26 cellular contexts compared by ENCODE assay signal in genomic region chr7:103317009-103317408, GRCh38. TPM values are rescaled to one million over a fixed set of nuclear protein-coding genes. Genes with fewer than 3 reads are reported as not detected.
DNase-seq lines count a peak whose midpoint lies in the region; ATAC-seq and TF ChIP-seq lines count a peak whose summit lies in the region.
"Had no signal": no experiment of that assay in that cellular context is flagged by ENCODE, and none has a peak within 500 bp of the region (broad histone marks: within the 10 kb centered on the region; RNA-seq: fewer than 3 reads in every experiment).

No MANE protein-coding gene starts in this region.

- H3K4me3 Mint-ChIP-seq in activated T-cell treated with anti-CD3 and anti-CD28 coated beads, Interleukin-2, amount 50 U/mL, for 72 hours = no peak overlapping the region
- H3K4me3 Mint-ChIP-seq in activated T-cell treated with anti-CD3 and anti-CD28 coated beads, Interleukin-2, amount 50 U/mL, for 4 hours = no peak overlapping the region
- no peak overlapping the region for H3K4me3 Mint-ChIP-seq in naive thymus-derived CD4-positive, alpha-beta T cell
- H3K4me3 Mint-ChIP-seq: neural progenitor cell had no signal

- no peaks in the 10 kb centered on the region for H3K27me3 Mint-ChIP-seq in activated T-cell treated with anti-CD3 and anti-CD28 coated beads, Interleukin-2, amount 50 U/mL, for 72 hours (ENCODE audit: low read depth)
- H3K27me3 Mint-ChIP-seq in activated T-cell treated with anti-CD3 and anti-CD28 coated beads, Interleukin-2, amount 50 U/mL, for 4 hours (ENCODE audit: low read depth) = no peaks in the 10 kb centered on the region
- no peaks in the 10 kb centered on the region for H3K27me3 Mint-ChIP-seq in naive thymus-derived CD4-positive, alpha-beta T cell

- TF ChIP-seq EP300 in transverse colon (IDR thresholded peaks at IDR 0.05; ENCODE audit: low read depth) = no peak

- POLR2A ChIA-PET in naive thymus-derived CD4-positive, alpha-beta T cell (lab: Charles Lee) = no interaction called here

- no peak overlapping the region for H3K4me2 ChIP-seq in KMS-11
- H3K4me2 ChIP-seq: A549; BLaER1 treated with 17β-estradiol and CSF1 and Interleukin-3, amounts not matched to agents 10 nM and 100 nM; neural progenitor cell had no signal

- H3K9me3 ChIP-seq in adrenal gland (replicated peaks in 1 of 3) (no peaks in the 10 kb centered on the region), transverse colon (no peaks in the 10 kb centered on the region)
- no peaks in the 10 kb centered on the region for H3K9me3 ChIP-seq in naive thymus-derived CD4-positive, alpha-beta T cell (ENCODE audit: control insufficient read depth in 2 of 3, low read length in 3 of 3)
- H3K9me3 ChIP-seq: A549; BLaER1 treated with 17β-estradiol and CSF1 and Interleukin-3, amounts not matched to agents 10 nM and 100 nM; colonic mucosa; prostate gland; vagina had no signal

- CTCF ChIA-PET in naive thymus-derived CD4-positive, alpha-beta T cell (lab: Charles Lee) = no interaction called here

- in situ Hi-C loops in transverse colon (cut with MboI; ENCODE audit: low pct_ligation_motif_present in 1 of 4, low pct_unique_long_range_greater_than_20kb in 1 of 4, low sequenced_read_pairs in 3 of 4) = no loop called here

- no peak overlapping the region for H2AFZ ChIP-seq in KMS-11 (ENCODE audit: low read depth)
- H2AFZ ChIP-seq: neural progenitor cell had no signal

- H3K4me1 Mint-ChIP-seq in activated T-cell treated with anti-CD3 and anti-CD28 coated beads, Interleukin-2, amount 50 U/mL, for 72 hours (ENCODE audit: low read depth) = peaks cover 8% of the 10 kb centered on the region
- H3K4me1 Mint-ChIP-seq in activated T-cell treated with anti-CD3 and anti-CD28 coated beads, Interleukin-2, amount 50 U/mL, for 4 hours (ENCODE audit: low read depth) = peaks cover 3% of the 10 kb centered on the region
- H3K4me1 Mint-ChIP-seq in naive thymus-derived CD4-positive, alpha-beta T cell = peaks cover 0 to 13% (median 0%) of the 10 kb centered on the region in 7 donors
- H3K4me1 Mint-ChIP-seq: neural progenitor cell had no signal

- H3K27ac Mint-ChIP-seq in activated T-cell treated with anti-CD3 and anti-CD28 coated beads, Interleukin-2, amount 50 U/mL, for 72 hours = peak overlapping the region; percentile 89
- H3K27ac Mint-ChIP-seq in naive thymus-derived CD4-positive, alpha-beta T cell = peak overlapping the region in 5 of 9 donors; percentile 23 to 76 (median 42)
- H3K27ac Mint-ChIP-seq: neural progenitor cell had no signal

- peak overlapping the region; percentile 5; the same call in 1 of the 2 replicates for H3K27ac ChIP-seq in KMS-11
- H3K27ac ChIP-seq in adrenal gland = peak overlapping the region in 3 of 5 donors; percentile 7 to 15 (median 11)
- no peak overlapping the region for H3K27ac ChIP-seq in naive thymus-derived CD4-positive, alpha-beta T cell (ENCODE audit: low read depth, low read length)
- no peak overlapping the region for H3K27ac ChIP-seq in transverse colon
- H3K27ac ChIP-seq: A549; BLaER1 treated with 17β-estradiol and CSF1 and Interleukin-3, amounts not matched to agents 10 nM and 100 nM; colonic mucosa; neural progenitor cell; prostate gland; vagina; VCaP had no signal

- TF ChIP-seq CTCF in KMS-11 (conservative IDR thresholded peaks at IDR 0.05; ENCODE audit: low read depth, low read length) (no peak), adrenal gland (IDR thresholded peaks at IDR 0.05) (no peak), transverse colon (IDR thresholded peaks at IDR 0.05) (no peak)

- no peak for DNase-seq in activated T-cell treated with anti-CD3 and anti-CD28 coated beads, Interleukin-2, amount 50 U/mL, for 72 hours
- DNase-seq in activated T-cell treated with anti-CD3 and anti-CD28 coated beads, Interleukin-2, amount 50 U/mL, for 4 hours = no peak
- peak in 3 of 7 donors; percentile 13 to 28 (median 21) for DNase-seq in adrenal gland
- no peak for DNase-seq in naive thymus-derived CD4-positive, alpha-beta T cell
- DNase-seq in transverse colon = no peak
- no peak for DNase-seq in dermis blood vessel endothelial cell
- no peak for DNase-seq in D341Med (ENCODE audit: low spot score)
- DNase-seq: activated effector memory CD4-positive, alpha-beta T cell treated with anti-CD3 and anti-CD28 coated beads, Interleukin-2, amount 50 U/mL, for 16 hours; colonic mucosa; GF-D8; islet precursor cell; NCI-H146; NCI-H2171; NCI-H69; Right ventricle myocardium superior; small intestine; stimulated activated CD4-positive, alpha-beta T cell treated with anti-CD3 and anti-CD28 coated beads, Interleukin-4, amount 100 ng/mL, for 1 hour; substantia nigra; T-helper 1 cell had no signal

- H3K4me1 ChIP-seq in KMS-11 (ENCODE audit: low read depth, poor library complexity, severe bottlenecking) (no peaks in the 10 kb centered on the region), adrenal gland (replicated peaks in 1 of 2) (peaks cover 0 to 8% of the 10 kb centered on the region in 2 donors), transverse colon (no peaks in the 10 kb centered on the region)
- no peaks in the 10 kb centered on the region for H3K4me1 ChIP-seq in naive thymus-derived CD4-positive, alpha-beta T cell (ENCODE audit: control insufficient read depth in 2 of 2, insufficient read depth in 2 of 2, low read length in 2 of 2)
- H3K4me1 ChIP-seq: A549, colonic mucosa, neural progenitor cell, prostate gland, vagina had no signal

- H3K4me3 ChIP-seq in KMS-11 (IDR thresholded peaks at IDR 0.05; ENCODE audit: insufficient read depth, low read depth, low read length) = no peak overlapping the region
- H3K4me3 ChIP-seq in adrenal gland = no peak overlapping the region
- H3K4me3 ChIP-seq in naive thymus-derived CD4-positive, alpha-beta T cell (ENCODE audit: low read length) = no peak overlapping the region
- no peak overlapping the region for H3K4me3 ChIP-seq in transverse colon
- H3K4me3 ChIP-seq: A549; BLaER1 treated with 17β-estradiol and CSF1 and Interleukin-3, amounts not matched to agents 10 nM and 100 nM; colonic mucosa; neural progenitor cell; prostate gland; vagina had no signal

- intact Hi-C loops in adrenal gland (cut with DNase I) = no loop called here
- intact Hi-C loops in naive thymus-derived CD4-positive, alpha-beta T cell (cut with micrococcal nuclease) = no loop called here
- intact Hi-C loops in transverse colon (cut with DNase I; ENCODE audit: low total_unique reads) = no loop called here

- no peak overlapping the region for H3K9ac ChIP-seq in KMS-11
- H3K9ac ChIP-seq: BLaER1 treated with 17β-estradiol and CSF1 and Interleukin-3, amounts not matched to agents 10 nM and 100 nM; neural progenitor cell had no signal

- H3K27me3 ChIP-seq in KMS-11 (ENCODE audit: insufficient read depth, low read depth) (no peaks in the 10 kb centered on the region), adrenal gland (no peaks in the 10 kb centered on the region), transverse colon (no peaks in the 10 kb centered on the region)
- H3K27me3 ChIP-seq in naive thymus-derived CD4-positive, alpha-beta T cell (ENCODE audit: control insufficient read depth in 2 of 2, insufficient read depth in 2 of 2, low read length in 2 of 2) = no peaks in the 10 kb centered on the region
- H3K27me3 ChIP-seq: BLaER1 treated with 17β-estradiol and CSF1 and Interleukin-3, amounts not matched to agents 10 nM and 100 nM; colonic mucosa; neural progenitor cell; vagina had no signal

- H3K36me3 Mint-ChIP-seq in activated T-cell treated with anti-CD3 and anti-CD28 coated beads, Interleukin-2, amount 50 U/mL, for 72 hours (ENCODE audit: insufficient read depth in 2 of 2) = peaks cover 9 to 33% of the 10 kb centered on the region in 2 donors
- peaks cover 49% of the 10 kb centered on the region for H3K36me3 Mint-ChIP-seq in activated T-cell treated with anti-CD3 and anti-CD28 coated beads, Interleukin-2, amount 50 U/mL, for 4 hours (ENCODE audit: insufficient read depth)
- H3K36me3 Mint-ChIP-seq in naive thymus-derived CD4-positive, alpha-beta T cell = peaks cover 10 to 46% (median 32%) of the 10 kb centered on the region in 5 donors

- no peak for ATAC-seq in activated T-cell treated with anti-CD3 and anti-CD28 coated beads, Interleukin-2, amount 50 U/mL, for 72 hours (replicated peaks in 1 of 2)
- ATAC-seq in activated T-cell treated with anti-CD3 and anti-CD28 coated beads, Interleukin-2, amount 50 U/mL, for 4 hours = no peak
- no peak for ATAC-seq in naive thymus-derived CD4-positive, alpha-beta T cell

- 0 out of 2 replicates have a peak, but pooled peaks cover 7% of the 10 kb centered on the region for H3K79me2 ChIP-seq in KMS-11 (ENCODE audit: insufficient read depth, low read depth)

- TF ChIP-seq POLR2A in adrenal gland (IDR thresholded peaks at IDR 0.05) (no peak), transverse colon (IDR thresholded peaks at IDR 0.05) (no peak)

- no peaks in the 10 kb centered on the region for H3K9me3 Mint-ChIP-seq in activated T-cell treated with anti-CD3 and anti-CD28 coated beads, Interleukin-2, amount 50 U/mL, for 72 hours
- no peaks in the 10 kb centered on the region for H3K9me3 Mint-ChIP-seq in activated T-cell treated with anti-CD3 and anti-CD28 coated beads, Interleukin-2, amount 50 U/mL, for 4 hours
- H3K9me3 Mint-ChIP-seq in naive thymus-derived CD4-positive, alpha-beta T cell = no peaks in the 10 kb centered on the region
- H3K9me3 Mint-ChIP-seq: neural progenitor cell had no signal

- no peaks in the 10 kb centered on the region; the same call in 1 of the 2 replicates for H4K20me1 ChIP-seq in KMS-11 (ENCODE audit: insufficient read depth)

- H3K36me3 ChIP-seq in KMS-11 (ENCODE audit: insufficient read depth) (peaks cover 30% of the 10 kb centered on the region; the same call in 1 of the 2 replicates), adrenal gland (replicated peaks in 1 of 2) (peaks cover 0 to 97% of the 10 kb centered on the region in 2 donors), transverse colon (peaks cover 0 to 98% (median 40%) of the 10 kb centered on the region in 4 donors)
- peaks cover 15 to 94% (median 51%) of the 10 kb centered on the region in 3 experiments for H3K36me3 ChIP-seq in naive thymus-derived CD4-positive, alpha-beta T cell (ENCODE audit: control insufficient read depth in 2 of 3, insufficient read depth in 3 of 3, low read length in 3 of 3)

RNA-seq across cellular contexts. Expression of gene PMPCB, which starts 19.8 kb away (rescaled TPM):
- total RNA-seq in activated T-cell treated with anti-CD3 and anti-CD28 coated beads, Interleukin-2, amount 50 U/mL, for 72 hours = 10 to 100 TPM; 89.7 to 96.1 TPM
- 10 to 100 TPM; 81.3 to 87.7 (median 87.4) TPM for total RNA-seq in activated T-cell treated with anti-CD3 and anti-CD28 coated beads, Interleukin-2, amount 50 U/mL, for 4 hours
- total RNA-seq in adrenal gland (100 to 1,000 TPM in 1 of 8 donors, 10 to 100 TPM in 7; 58.8 to 120 (median 79.3) TPM), transverse colon (10 to 100 TPM; 20.6 to 64.6 (median 46.3) TPM), dermis blood vessel endothelial cell (51.6 and 58.2 TPM in 2 replicates)
- 100 to 1,000 TPM in 1 of 3 donors, 10 to 100 TPM in 2; 51.9 to 147 (median 64.7) TPM for polyA plus RNA-seq in adrenal gland
- total RNA-seq in naive thymus-derived CD4-positive, alpha-beta T cell = 10 to 100 TPM; 55.2 to 94.1 (median 68.3) TPM
- 10 to 100 TPM; 93.9 to 95.7 TPM for polyA plus RNA-seq in naive thymus-derived CD4-positive, alpha-beta T cell

RNA-seq across cellular contexts. Expression of gene DNAJC2, which starts 27.6 kb away (rescaled TPM):
- 10 to 100 TPM; 37.5 to 43.6 TPM for total RNA-seq in activated T-cell treated with anti-CD3 and anti-CD28 coated beads, Interleukin-2, amount 50 U/mL, for 72 hours
- total RNA-seq in activated T-cell treated with anti-CD3 and anti-CD28 coated beads, Interleukin-2, amount 50 U/mL, for 4 hours = 10 to 100 TPM; 93.8 to 99.4 (median 97.2) TPM
- total RNA-seq in adrenal gland (10 to 100 TPM in 6 of 8 donors, 1 to 10 TPM in 2; 5.5 to 25.0 (median 16.1) TPM), transverse colon (10 to 100 TPM; 16.4 to 48.6 (median 27.7) TPM), dermis blood vessel endothelial cell (15.9 and 18.5 TPM in 2 replicates)
- polyA plus RNA-seq in adrenal gland = 10 to 100 TPM; 32.8 to 58.0 (median 54.6) TPM
- 10 to 100 TPM; 30.1 to 52.7 (median 38.0) TPM for total RNA-seq in naive thymus-derived CD4-positive, alpha-beta T cell
- polyA plus RNA-seq in naive thymus-derived CD4-positive, alpha-beta T cell = 10 to 100 TPM; 18.2 to 22.5 TPM

RNA-seq across cellular contexts. Expression of gene PSMC2, which starts 30.4 kb away (rescaled TPM):
- 100 to 1,000 TPM; 132 to 166 TPM for total RNA-seq in activated T-cell treated with anti-CD3 and anti-CD28 coated beads, Interleukin-2, amount 50 U/mL, for 72 hours
- total RNA-seq in activated T-cell treated with anti-CD3 and anti-CD28 coated beads, Interleukin-2, amount 50 U/mL, for 4 hours = 100 to 1,000 TPM; 277 to 314 (median 299) TPM
- total RNA-seq in adrenal gland (100 to 1,000 TPM in 5 of 8 donors, 10 to 100 TPM in 3; 78.8 to 205 (median 124) TPM), transverse colon (10 to 100 TPM in 3 of 4 donors, 1 to 10 TPM in 1; 5.2 to 88.6 (median 55.7) TPM), dermis blood vessel endothelial cell (211 and 258 TPM in 2 replicates)
- 100 to 1,000 TPM in 1 of 3 donors, 10 to 100 TPM in 2; 74.5 to 355 (median 86.6) TPM for polyA plus RNA-seq in adrenal gland
- 100 to 1,000 TPM in 1 of 5 experiments, 10 to 100 TPM in 4; 60.8 to 152 (median 63.2) TPM for total RNA-seq in naive thymus-derived CD4-positive, alpha-beta T cell
- 100 to 1,000 TPM in 1 of 2 donors, 10 to 100 TPM in 1; 97.5 to 111 TPM for polyA plus RNA-seq in naive thymus-derived CD4-positive, alpha-beta T cell

Comparison
In these comparisons a context has a peak if more than half of its experiments do, and no peak if none do; other contexts are left out.
1. H3K27ac ChIP-seq: peak in KMS-11 (single experiment) and adrenal gland (3 of 5); none in naive thymus-derived CD4-positive, alpha-beta T cell (single experiment) and transverse colon (0 of 4).